ENCODE assay signal across 8 cellular contexts in genomic region chr5:73446631-73447233, GRCh38. TPM values are rescaled to one million over a fixed set of nuclear protein-coding genes. Genes with fewer than 3 reads are reported as not detected.
DNase-seq lines count a peak whose midpoint lies in the region; ATAC-seq and TF ChIP-seq lines count a peak whose summit lies in the region.

No MANE protein-coding gene starts in this region.

- CTCF ChIA-PET in AG04450 (lab: Charles Lee) (interaction anchor here (2.4 kb wide), 1 partner anchor 230 kb away, joined by 14 read pairs; no protein-coding TSS in a partner anchor), HCT116 (lab: Charles Lee) (no interaction called here)

- peak; percentile 1 for ATAC-seq in HCT116

- intact Hi-C loops in HCT116 (cut with micrococcal nuclease) = no loop called here
- intact Hi-C loops in activated T-helper 1 cell treated with anti-CD3 and anti-CD28 coated beads, Interleukin-12 subunit alpha, Interleukin-12 subunit beta, Interleukin-2, Interleukin-4 antibody, amounts not matched to agents 30 ng/mL and 10 ng/mL and 1 ng/mL, durations not matched to agents 14 hours and 24 hours and 36 hours (cut with micrococcal nuclease) = no loop called here

- no peak for DNase-seq in AG04450 (ENCODE audit: low read depth, low spot score)
- DNase-seq in HCT116 (ENCODE audit: low read depth, low spot score) = no peak
- DNase-seq in activated T-helper 1 cell treated with anti-CD3 and anti-CD28 coated beads, Interleukin-12 subunit alpha, Interleukin-12 subunit beta, Interleukin-2, Interleukin-4 antibody, amounts not matched to agents 30 ng/mL and 10 ng/mL and 1 ng/mL, durations not matched to agents 14 hours and 24 hours and 36 hours (ENCODE audit: low spot score) = no peak
- peak; percentile 32 for DNase-seq in kidney glomerular epithelial cell (lab: John Stamatoyannopoulos, UW)
- no peak for DNase-seq in NCI-H2029 treated with DMSO at 0.1 percent for 48 hours (lab: John Stamatoyannopoulos, UW)
- no peak for DNase-seq in NCI-H1436 (lab: John Stamatoyannopoulos, UW)
- DNase-seq in NCI-H2107 treated with DMSO at 0.1 percent for 48 hours (lab: John Stamatoyannopoulos, UW; ENCODE audit: unreplicated experiment) = no peak
- DNase-seq in CD1c-positive myeloid dendritic cell (ENCODE audit: extremely low spot score) = no peak

- BruUV-seq in HCT116 (replicated peaks; lab: Mats Ljungman, UMichigan) = TSS peak; percentile 87

- peaks cover 15% of the 10 kb centered on the region for H3K4me1 Mint-ChIP-seq in activated T-helper 1 cell treated with anti-CD3 and anti-CD28 coated beads, Interleukin-12 subunit alpha, Interleukin-12 subunit beta, Interleukin-2, Interleukin-4 antibody, amounts not matched to agents 30 ng/mL and 10 ng/mL and 1 ng/mL, durations not matched to agents 14 hours and 24 hours and 36 hours (ENCODE audit: low read depth)

- H3K9me3 Mint-ChIP-seq in activated T-helper 1 cell treated with anti-CD3 and anti-CD28 coated beads, Interleukin-12 subunit alpha, Interleukin-12 subunit beta, Interleukin-2, Interleukin-4 antibody, amounts not matched to agents 30 ng/mL and 10 ng/mL and 1 ng/mL, durations not matched to agents 14 hours and 24 hours and 36 hours = no peaks in the 10 kb centered on the region

- H4K20me1 ChIP-seq in HCT116 (ENCODE audit: insufficient read depth) = no peaks in the 10 kb centered on the region

- TF ChIP-seq CTCF in AG04450 (IDR thresholded peaks at IDR 0.05; ENCODE audit: low read depth, low read length) = no peak
- TF ChIP-seq CTCF in HCT116 (IDR thresholded peaks at IDR 0.05 in 2 of 3, conservative IDR thresholded peaks at IDR 0.05 in 1 of 3; ENCODE audit: borderline replicate concordance in 1 of 3, insufficient read depth in 1 of 3, low read depth in 2 of 3, low read length in 2 of 3) = no peak

- RAD21 ChIA-PET in HCT116 (lab: Charles Lee; ENCODE audit: low non-redundant PET in 1 of 2, low total read pairs in 2 of 2, uncharacterized antibody in 2 of 2, unreplicated experiment in 2 of 2) = interaction anchor here in 1 of 2 experiments (0.5 kb wide), 1 partner anchor 245 kb away, joined by 4 read pairs; no protein-coding TSS in a partner anchor

- H2AFZ ChIP-seq in HCT116 (ENCODE audit: low read depth, low read length, poor library complexity, severe bottlenecking) = no peak overlapping the region

- peak overlapping the region; percentile 78 for H3K27ac Mint-ChIP-seq in activated T-helper 1 cell treated with anti-CD3 and anti-CD28 coated beads, Interleukin-12 subunit alpha, Interleukin-12 subunit beta, Interleukin-2, Interleukin-4 antibody, amounts not matched to agents 30 ng/mL and 10 ng/mL and 1 ng/mL, durations not matched to agents 14 hours and 24 hours and 36 hours

- peak overlapping the region; percentile 54 for H3K4me3 Mint-ChIP-seq in activated T-helper 1 cell treated with anti-CD3 and anti-CD28 coated beads, Interleukin-12 subunit alpha, Interleukin-12 subunit beta, Interleukin-2, Interleukin-4 antibody, amounts not matched to agents 30 ng/mL and 10 ng/mL and 1 ng/mL, durations not matched to agents 14 hours and 24 hours and 36 hours

- TF ChIP-seq POLR2A in HCT116 (IDR thresholded peaks at IDR 0.05; ENCODE audit: borderline replicate concordance, extremely low read depth, insufficient read depth, insufficient read length) = no peak

- H3K9me2 ChIP-seq in HCT116 (ENCODE audit: insufficient read depth) = no peaks in the 10 kb centered on the region

- H3K4me3 ChIP-seq in AG04450 (ENCODE audit: low read depth, low read length) = peak overlapping the region; percentile 85
- H3K4me3 ChIP-seq in HCT116 (replicated peaks in 1 of 2; ENCODE audit: low read depth in 1 of 2, low read length in 2 of 2) = peak overlapping the region; percentile 64 to 89

- peaks cover 12 to 25% of the 10 kb centered on the region in 2 experiments; a peak in 3 of 4 replicates for H3K4me1 ChIP-seq in HCT116 (ENCODE audit: control insufficient read depth in 1 of 2, insufficient read depth in 2 of 2, low read length in 2 of 2)

- no peaks in the 10 kb centered on the region for H3K27me3 ChIP-seq in AG04450 (ENCODE audit: control insufficient read depth, insufficient read depth, low read length)
- no peaks in the 10 kb centered on the region for H3K27me3 ChIP-seq in HCT116 (ENCODE audit: insufficient read depth, low read length)

- H3K9me3 ChIP-seq in AG04450 (ENCODE audit: control insufficient read depth, insufficient read depth, low read length) = peaks cover 10% of the 10 kb centered on the region; the same call in 1 of the 2 replicates
- no peaks in the 10 kb centered on the region for H3K9me3 ChIP-seq in HCT116 (ENCODE audit: control insufficient read depth in 1 of 2, insufficient read depth in 1 of 2, low read depth in 1 of 2, low read length in 2 of 2)

- POLR2A ChIA-PET in AG04450 (lab: Yijun Ruan, JAX) = interaction anchor here (2.0 to 2.8 kb wide), 4 partner anchors 76 to 231 kb away, joined by 10 to 27 read pairs (median 15); no protein-coding TSS in a partner anchor
- POLR2A ChIA-PET in HCT116 (lab: Charles Lee) = no interaction called here

- no peaks in the 10 kb centered on the region for H3K36me3 ChIP-seq in HCT116 (ENCODE audit: control insufficient read depth in 1 of 2, insufficient read depth in 2 of 2, low read length in 2 of 2)

- peak overlapping the region; percentile 80 for H3K9ac ChIP-seq in HCT116 (ENCODE audit: low read length)

- peak overlapping the region; percentile 87 for H3K27ac ChIP-seq in AG04450 (ENCODE audit: low read depth, low read length)
- peak overlapping the region; percentile 89 for H3K27ac ChIP-seq in HCT116 (ENCODE audit: low read depth, low read length)

- peaks cover 76% of the 10 kb centered on the region for H3K27me3 Mint-ChIP-seq in activated T-helper 1 cell treated with anti-CD3 and anti-CD28 coated beads, Interleukin-12 subunit alpha, Interleukin-12 subunit beta, Interleukin-2, Interleukin-4 antibody, amounts not matched to agents 30 ng/mL and 10 ng/mL and 1 ng/mL, durations not matched to agents 14 hours and 24 hours and 36 hours (ENCODE audit: insufficient read depth)

- TF ChIP-seq RAD21 in HCT116 (IDR thresholded peaks at IDR 0.05; ENCODE audit: low read depth) = no peak

- H3K79me2 ChIP-seq in HCT116 (ENCODE audit: insufficient read depth, low read length) = peaks cover 21% of the 10 kb centered on the region

- peak overlapping the region; percentile 92 for H3K4me2 ChIP-seq in HCT116 (ENCODE audit: low read length)

- H3K36me3 Mint-ChIP-seq in activated T-helper 1 cell treated with anti-CD3 and anti-CD28 coated beads, Interleukin-12 subunit alpha, Interleukin-12 subunit beta, Interleukin-2, Interleukin-4 antibody, amounts not matched to agents 30 ng/mL and 10 ng/mL and 1 ng/mL, durations not matched to agents 14 hours and 24 hours and 36 hours (ENCODE audit: low read depth) = no peaks in the 10 kb centered on the region

TF ChIP-seq in HCT116, 20 proteins besides CTCF, POLR2A, EP300 and RAD21:
- TF ChIP-seq EGR1 (IDR thresholded peaks at IDR 0.05; ENCODE audit: low read depth) = no peak
- peak; percentile 88 for TF ChIP-seq ZFX (IDR thresholded peaks at IDR 0.05)

RNA-seq across cellular contexts. Expression of gene FOXD1, which starts 1.8 kb away (rescaled TPM):
- polyA plus RNA-seq in AG04450 (2011; rRNA removed) = 7.5 and 8.4 TPM in 2 replicates
- polyA minus RNA-seq in AG04450 (2011; rRNA and poly(A)+ RNA removed) = 3.7 and 3.9 TPM in 2 replicates
- 26.8 TPM for total RNA-seq in HCT116 (2021; ENCODE audit: unreplicated experiment)
- 14.1 and 15.8 TPM in 2 replicates for polyA plus RNA-seq in HCT116 (2012)
- total RNA-seq in activated T-helper 1 cell treated with anti-CD3 and anti-CD28 coated beads, Interleukin-12 subunit alpha, Interleukin-12 subunit beta, Interleukin-2, Interleukin-4 antibody, amounts not matched to agents 30 ng/mL and 10 ng/mL and 1 ng/mL, durations not matched to agents 14 hours and 24 hours and 36 hours = 0.13 and 0.15 TPM in 2 replicates

RNA-seq across cellular contexts. Expression of gene BTF3, which starts 51.5 kb away (rescaled TPM):
- polyA plus RNA-seq in AG04450 (2011; rRNA removed) = 707 and 755 TPM in 2 replicates
- polyA minus RNA-seq in AG04450 (2011; rRNA and poly(A)+ RNA removed) = 359 and 427 TPM in 2 replicates
- 868 TPM for total RNA-seq in HCT116 (2021; ENCODE audit: unreplicated experiment)
- 624 and 797 TPM in 2 replicates for polyA plus RNA-seq in HCT116 (2012)
- 913 and 929 TPM in 2 replicates for total RNA-seq in activated T-helper 1 cell treated with anti-CD3 and anti-CD28 coated beads, Interleukin-12 subunit alpha, Interleukin-12 subunit beta, Interleukin-2, Interleukin-4 antibody, amounts not matched to agents 30 ng/mL and 10 ng/mL and 1 ng/mL, durations not matched to agents 14 hours and 24 hours and 36 hours

Comparison
In these comparisons a context has a peak if more than half of its experiments do, and no peak if none do; other contexts are left out.
1. RNA of gene FOXD1, which starts 1.8 kb away (total RNA-seq): 26.8 TPM in HCT116 (single experiment); 0.13 to 0.15 TPM in activated T-helper 1 cell treated with anti-CD3 and anti-CD28 coated beads, Interleukin-12 subunit alpha, Interleukin-12 subunit beta, Interleukin-2, Interleukin-4 antibody, amounts not matched to agents 30 ng/mL and 10 ng/mL and 1 ng/mL, durations not matched to agents 14 hours and 24 hours and 36 hours; every median in the first group is over 10 times any median in the second.